In genomic region chr1:108814343-108815125, GRCh38 we compare ENCODE assay signal across 13 cellular contexts. TPM values are rescaled to one million over a fixed set of nuclear protein-coding genes. Genes with fewer than 3 reads are reported as not detected.
A peak's percentile ranks its signal among the peaks of the same experiment; 100 is the strongest.
DNase-seq lines count a peak whose midpoint lies in the region; ATAC-seq and TF ChIP-seq lines count a peak whose summit lies in the region.
"Had no signal": no experiment of that assay in that cellular context is flagged by ENCODE, and none has a peak within 500 bp of the region (broad histone marks: within the 10 kb centered on the region; RNA-seq: fewer than 3 reads in every experiment).

No MANE protein-coding gene starts in this region.

- H3K27me3 ChIP-seq in muscle layer of duodenum (ENCODE audit: low read depth, low read length) (no peaks in the 10 kb centered on the region), upper lobe of right lung (no peaks in the 10 kb centered on the region), WERI-Rb-1 (ENCODE audit: insufficient read depth, low read depth, severe bottlenecking) (no peaks in the 10 kb centered on the region)

- TF ChIP-seq CTCF in upper lobe of right lung (IDR thresholded peaks at IDR 0.05): no peak
- TF ChIP-seq CTCF in WERI-Rb-1 (IDR thresholded peaks at IDR 0.05; ENCODE audit: low read depth, low read length): no peak

- H3K36me3 ChIP-seq in muscle layer of duodenum (ENCODE audit: control insufficient read depth in 1 of 2, insufficient read depth in 2 of 2, low read length in 2 of 2) (peaks cover 0 to 10% of the 10 kb centered on the region in 2 donors), upper lobe of right lung (peaks cover 23% of the 10 kb centered on the region), WERI-Rb-1 (no peaks in the 10 kb centered on the region)

- H3K27ac ChIP-seq in muscle layer of duodenum (ENCODE audit: low read length): peak overlapping the region; percentile 89
- peak overlapping the region; percentile 80 for H3K27ac ChIP-seq in upper lobe of right lung
- H3K27ac ChIP-seq in WERI-Rb-1: no peak overlapping the region
- H3K27ac ChIP-seq: 22Rv1, SK-N-MC had no signal

- H3K9me3 ChIP-seq in muscle layer of duodenum (ENCODE audit: control insufficient read depth in 1 of 2, low read length in 2 of 2) (no peaks in the 10 kb centered on the region), upper lobe of right lung (no peaks in the 10 kb centered on the region), WERI-Rb-1 (ENCODE audit: severe bottlenecking) (no peaks in the 10 kb centered on the region)

- DNase-seq in NCI-H1092 treated with DMSO at 0.1 percent for 48 hours (lab: John Stamatoyannopoulos, UW) (peak; percentile 36), NCI-H1092 (lab: John Stamatoyannopoulos, UW) (no peak), dedifferentiated amniotic fluid mesenchymal stem cell (ENCODE audit: extremely low spot score) (peak; percentile 38), upper lobe of right lung (no peak), middle frontal gyrus (ENCODE audit: extremely low spot score, low spot score) (no peak), WERI-Rb-1 (no peak)
- DNase-seq: MV-4-11 had no signal

- no peak for ATAC-seq in upper lobe of right lung
- ATAC-seq in HG02678 (IDR thresholded peaks at IDR 0.05; ENCODE audit: unreplicated experiment): no peak
- ATAC-seq: sciatic nerve had no signal

- H3K4me1 ChIP-seq in muscle layer of duodenum (ENCODE audit: control insufficient read depth in 1 of 2, insufficient read depth in 2 of 2, low read length in 2 of 2) (peaks cover 0 to 15% of the 10 kb centered on the region in 2 donors), upper lobe of right lung (no peaks in the 10 kb centered on the region)

- intact Hi-C loops in upper lobe of right lung (cut with DNase I): no loop called here

- no peak overlapping the region for H3K4me3 ChIP-seq in muscle layer of duodenum (ENCODE audit: low read depth in 1 of 2, low read length in 2 of 2)
- no peak overlapping the region for H3K4me3 ChIP-seq in upper lobe of right lung
- no peak overlapping the region for H3K4me3 ChIP-seq in WERI-Rb-1 (ENCODE audit: low read depth, low read length)
- H3K4me3 ChIP-seq: SK-N-MC had no signal

RNA-seq across cellular contexts. Expression of gene AKNAD1, which starts 42.4 kb away (rescaled TPM):
- 0.67 TPM for total RNA-seq in upper lobe of right lung
- total RNA-seq: bronchial epithelial cell had no signal

Comparison
In these comparisons a context has a peak if more than half of its experiments do, and no peak if none do; other contexts are left out.
1. DNase-seq: peak in NCI-H1092 treated with DMSO at 0.1 percent for 48 hours (single experiment) and dedifferentiated amniotic fluid mesenchymal stem cell (single experiment); none in NCI-H1092 (single experiment), upper lobe of right lung (single experiment), middle frontal gyrus (single experiment) and WERI-Rb-1 (single experiment).